Comparison of ENCODE assay signal across 8 cellular contexts in genomic region chr16:1972490-1972877, GRCh38.
A peak's percentile ranks its signal among the peaks of the same experiment; 100 is the strongest.
DNase-seq lines count a peak whose midpoint lies in the region; ATAC-seq and TF ChIP-seq lines count a peak whose summit lies in the region.

No MANE protein-coding gene starts in this region.

- peak overlapping the region; percentile 68 to 87 for H3K9ac ChIP-seq in mucosa of rectum (ENCODE audit: low read depth in 1 of 2, low read length in 2 of 2)

- peak; percentile 39 for DNase-seq in ELF-1 (ENCODE audit: low read depth, low spot score)
- no peak for DNase-seq in LNCaP clone FGC (ENCODE audit: low read depth)
- DNase-seq in cardiac fibroblast (ENCODE audit: low read depth in 2 of 2), result peak in 1 of 2 donors; percentile 33
- no peak for DNase-seq in RPMI8226
- DNase-seq in activated CD4-positive, CD25-positive, alpha-beta regulatory T cell treated with anti-CD3 and anti-CD28 coated beads, Interleukin-2, amount 50 U/mL, for 72 hours, result no peak

- ATAC-seq in HG03460 (IDR thresholded peaks at IDR 0.05; ENCODE audit: unreplicated experiment) (no peak), GM21576 (IDR thresholded peaks at IDR 0.05; ENCODE audit: unreplicated experiment) (no peak)

- TF ChIP-seq CTCF in LNCaP clone FGC (IDR thresholded peaks at IDR 0.05; ENCODE audit: control insufficient read depth, extremely low read depth, insufficient read depth) (no peak), cardiac fibroblast (IDR thresholded peaks at IDR 0.05; ENCODE audit: low read depth, low read length) (no peak)

- H3K27me3 ChIP-seq in mucosa of rectum (ENCODE audit: control insufficient read depth in 2 of 2, insufficient read depth in 2 of 2, low read length in 2 of 2), result no peaks in the 10 kb centered on the region

- H3K4me1 ChIP-seq in mucosa of rectum (ENCODE audit: control insufficient read depth in 2 of 2, insufficient read depth in 2 of 2, low read length in 2 of 2), result peaks cover 11 to 12% of the 10 kb centered on the region in 2 donors

- no peaks in the 10 kb centered on the region for H3K9me3 ChIP-seq in mucosa of rectum (ENCODE audit: control insufficient read depth in 2 of 2, low read length in 2 of 2)

- H3K4me3 ChIP-seq in LNCaP clone FGC (ENCODE audit: low read depth, low read length), result peak overlapping the region; percentile 95
- peak overlapping the region; percentile 97 for H3K4me3 ChIP-seq in cardiac fibroblast (replicated peaks in 1 of 2; ENCODE audit: low read depth in 2 of 2, low read length in 2 of 2)
- H3K4me3 ChIP-seq in mucosa of rectum (ENCODE audit: low read length in 2 of 2), result peak overlapping the region; percentile 77 to 87

- peaks cover 28 to 29% of the 10 kb centered on the region in 2 donors for H3K36me3 ChIP-seq in mucosa of rectum (ENCODE audit: control insufficient read depth in 2 of 2, insufficient read depth in 2 of 2, low read length in 2 of 2)

- peak overlapping the region in 1 of 2 donors; percentile 99 for H3K27ac ChIP-seq in mucosa of rectum (ENCODE audit: low read depth in 2 of 2, low read length in 2 of 2)
